8 cellular contexts compared by ENCODE assay signal in the genomic region with DNA sequence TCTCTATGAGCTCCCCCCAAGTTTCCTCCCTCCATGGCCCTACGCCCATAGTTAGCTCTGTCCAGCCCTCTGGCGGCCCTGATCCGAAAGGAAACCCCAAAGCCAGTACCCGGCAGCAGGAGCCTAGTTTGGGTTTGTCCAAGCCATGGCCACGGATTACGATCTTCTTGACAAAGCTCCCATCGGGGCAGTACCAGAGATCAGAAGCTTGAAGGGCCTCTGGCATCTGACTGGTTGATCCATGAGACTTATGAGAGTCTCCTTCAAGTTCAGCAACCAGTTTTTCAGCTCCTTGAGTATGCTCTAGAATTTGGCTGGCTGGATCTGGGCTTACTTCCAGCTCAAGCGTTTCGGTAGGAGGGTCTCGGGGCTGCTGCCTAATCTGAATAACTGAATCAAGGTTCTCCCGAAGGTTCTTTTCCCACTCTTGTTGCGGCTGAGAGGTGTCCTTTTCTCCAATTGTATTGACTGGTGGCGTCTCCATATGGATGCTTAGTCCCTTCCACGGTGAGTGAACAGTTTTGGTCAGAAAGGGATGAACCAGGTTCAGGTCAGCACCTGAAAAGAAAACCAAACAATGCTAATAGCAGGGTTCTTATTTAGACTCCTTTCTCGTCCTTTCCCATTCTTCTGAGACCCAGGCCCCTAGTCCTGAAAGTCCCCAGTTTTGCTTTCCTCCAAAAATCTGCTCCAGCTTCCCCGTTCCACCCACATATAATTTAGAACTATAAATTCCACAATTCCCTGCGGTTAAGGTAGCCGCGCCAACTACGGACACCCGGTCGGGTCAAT. TPM values are rescaled to one million over a fixed set of nuclear protein-coding genes. Genes with fewer than 3 reads are reported as not detected.
DNase-seq lines count a peak whose midpoint lies in the region; ATAC-seq, FAIRE-seq and TF ChIP-seq lines count a peak whose summit lies in the region.

No MANE protein-coding gene starts in this region.

- TF ChIP-seq EP300 in sigmoid colon (IDR thresholded peaks at IDR 0.05): peak in 1 of 4 donors; percentile 16

- peaks cover 8 to 11% of the 10 kb centered on the region in 2 donors for H3K36me3 Mint-ChIP-seq in activated T-cell treated with anti-CD3 and anti-CD28 coated beads, Interleukin-2, amount 50 U/mL, for 72 hours (ENCODE audit: insufficient read depth in 2 of 2)

- no peak for DNase-seq in activated T-cell treated with anti-CD3 and anti-CD28 coated beads, Interleukin-2, amount 50 U/mL, for 72 hours
- DNase-seq in activated T-cell treated with anti-CD3 and anti-CD28 coated beads, Interleukin-2, amount 50 U/mL, for 48 hours: no peak
- DNase-seq in WERI-Rb-1: no peak
- DNase-seq in Right ventricle myocardium superior: no peak
- DNase-seq in sigmoid colon: peak; percentile 67
- DNase-seq in occipital lobe (lab: John Stamatoyannopoulos, UW): no peak
- no peak for DNase-seq in frontal cortex (ENCODE audit: low spot score in 2 of 2)

- H3K27ac ChIP-seq in WERI-Rb-1 (peak overlapping the region; percentile 75), sigmoid colon (peak overlapping the region; percentile 91 to 94 (median 92))

- H3K4me1 Mint-ChIP-seq in activated T-cell treated with anti-CD3 and anti-CD28 coated beads, Interleukin-2, amount 50 U/mL, for 72 hours (ENCODE audit: low read depth): peaks cover 43% of the 10 kb centered on the region

- H3K4me3 Mint-ChIP-seq in activated T-cell treated with anti-CD3 and anti-CD28 coated beads, Interleukin-2, amount 50 U/mL, for 72 hours: peak overlapping the region; percentile 87 to 100

- no peak for FAIRE-seq in frontal cortex (lab: Jason Lieb, UNC)

- peak overlapping the region; percentile 97 for H3K27ac Mint-ChIP-seq in activated T-cell treated with anti-CD3 and anti-CD28 coated beads, Interleukin-2, amount 50 U/mL, for 72 hours

- H3K36me3 ChIP-seq in WERI-Rb-1 (peaks cover 25% of the 10 kb centered on the region), sigmoid colon (peaks cover 0 to 24% (median 12%) of the 10 kb centered on the region in 4 donors)

- no peak for ATAC-seq in activated T-cell treated with anti-CD3 and anti-CD28 coated beads, Interleukin-2, amount 50 U/mL, for 72 hours (replicated peaks in 1 of 2)
- peak; percentile 71 for ATAC-seq in Right ventricle myocardium superior (ENCODE audit: poor library complexity)
- ATAC-seq in GM19023 (IDR thresholded peaks at IDR 0.05; ENCODE audit: unreplicated experiment): no peak

- TF ChIP-seq CTCF in WERI-Rb-1 (IDR thresholded peaks at IDR 0.05; ENCODE audit: low read depth, low read length): no peak
- TF ChIP-seq CTCF in sigmoid colon (IDR thresholded peaks at IDR 0.05): no peak

- H3K9me3 ChIP-seq in WERI-Rb-1 (ENCODE audit: severe bottlenecking) (no peaks in the 10 kb centered on the region), sigmoid colon (no peaks in the 10 kb centered on the region)

- H3K27me3 Mint-ChIP-seq in activated T-cell treated with anti-CD3 and anti-CD28 coated beads, Interleukin-2, amount 50 U/mL, for 72 hours (ENCODE audit: low read depth): no peaks in the 10 kb centered on the region

- WGBS in sigmoid colon, 2 donors: 32 to 40% methylated on average over 22 of the region's 22 CpGs

- peaks cover 0 to 2% of the 10 kb centered on the region in 2 donors for H3K9me3 Mint-ChIP-seq in activated T-cell treated with anti-CD3 and anti-CD28 coated beads, Interleukin-2, amount 50 U/mL, for 72 hours

- intact Hi-C loops in Right ventricle myocardium superior (cut with DNase I) (no loop called here), sigmoid colon (cut with DNase I) (loop anchor here (1.0 to 10.0 kb wide), 3 partner anchors 23 to 225 kb away; a partner anchor contains a TSS)

- H3K27me3 ChIP-seq in WERI-Rb-1 (ENCODE audit: insufficient read depth, low read depth, severe bottlenecking): no peaks in the 10 kb centered on the region
- no peaks in the 10 kb centered on the region for H3K27me3 ChIP-seq in sigmoid colon

- H3K4me1 ChIP-seq in sigmoid colon: peaks cover 0 to 36% (median 31%) of the 10 kb centered on the region in 4 donors

- peak overlapping the region; percentile 79 for H3K4me3 ChIP-seq in WERI-Rb-1 (ENCODE audit: low read depth, low read length)
- H3K4me3 ChIP-seq in sigmoid colon: peak overlapping the region; percentile 62 to 72 (median 67)

- no peak for TF ChIP-seq POLR2A in sigmoid colon (IDR thresholded peaks at IDR 0.05)

RNA-seq across cellular contexts. Expression of a gene that starts 0.6 kb away (rescaled TPM):
- 1 to 10 TPM; 6.9 to 9.1 TPM for total RNA-seq in activated T-cell treated with anti-CD3 and anti-CD28 coated beads, Interleukin-2, amount 50 U/mL, for 72 hours
- total RNA-seq in Right ventricle myocardium superior (2.5 TPM), sigmoid colon (1 to 10 TPM; 2.1 to 5.5 (median 4.2) TPM), occipital lobe (3.3 TPM), frontal cortex (4.5 TPM)
- 10 to 100 TPM in 1 of 3 donors, 1 to 10 TPM in 2; 4.9 to 10.4 (median 6.0) TPM for polyA plus RNA-seq in sigmoid colon

RNA-seq across cellular contexts. Expression of a gene that starts 1.4 kb away (rescaled TPM):
- 100 to 1,000 TPM in 1 of 2 donors, 10 to 100 TPM in 1; 99.9 to 105 TPM for total RNA-seq in activated T-cell treated with anti-CD3 and anti-CD28 coated beads, Interleukin-2, amount 50 U/mL, for 72 hours
- total RNA-seq in Right ventricle myocardium superior (21.5 TPM), sigmoid colon (10 to 100 TPM; 24.5 to 73.4 (median 24.8) TPM), occipital lobe (15.4 TPM), frontal cortex (13.0 TPM)
- polyA plus RNA-seq in sigmoid colon: 10 to 100 TPM; 10.9 to 93.6 (median 14.4) TPM

RNA-seq across cellular contexts. Expression of a gene that starts 20.4 kb away (rescaled TPM):
- total RNA-seq in activated T-cell treated with anti-CD3 and anti-CD28 coated beads, Interleukin-2, amount 50 U/mL, for 72 hours: 10 to 100 TPM; 10.9 to 15.0 TPM
- 65.8 TPM for total RNA-seq in Right ventricle myocardium superior
- total RNA-seq in sigmoid colon: 100 to 1,000 TPM in 3 of 4 donors, 10 to 100 TPM in 1; 66.0 to 224 (median 116) TPM
- 10 to 100 TPM in 1 of 3 donors, 1 to 10 TPM in 2; 1.4 to 16.4 (median 7.2) TPM for polyA plus RNA-seq in sigmoid colon
- total RNA-seq in occipital lobe: 2.5 TPM
- total RNA-seq in frontal cortex: 4.5 TPM

RNA-seq across cellular contexts. Expression of a gene that starts 22.2 kb away (rescaled TPM):
- total RNA-seq in activated T-cell treated with anti-CD3 and anti-CD28 coated beads, Interleukin-2, amount 50 U/mL, for 72 hours: 1 to 10 TPM in 1 of 2 donors, under 1 TPM in 1; 0.83 to 1.2 TPM
- total RNA-seq in Right ventricle myocardium superior (0.51 TPM), sigmoid colon (1 to 10 TPM; 1.8 to 6.1 (median 3.1) TPM), occipital lobe (0.78 TPM), frontal cortex (0.41 TPM)
- 1 to 10 TPM in 2 of 3 donors, under 1 TPM in 1; 0.46 to 3.3 (median 1.8) TPM for polyA plus RNA-seq in sigmoid colon

RNA-seq across cellular contexts. Expression of a gene that starts 24.4 kb away (rescaled TPM):
- total RNA-seq in activated T-cell treated with anti-CD3 and anti-CD28 coated beads, Interleukin-2, amount 50 U/mL, for 72 hours: 10 to 100 TPM; 17.9 to 18.2 TPM
- total RNA-seq in Right ventricle myocardium superior: 20.4 TPM
- 100 to 1,000 TPM in 2 of 4 donors, 10 to 100 TPM in 2; 15.5 to 126 (median 62.7) TPM for total RNA-seq in sigmoid colon
- polyA plus RNA-seq in sigmoid colon: 10 to 100 TPM in 1 of 3 donors, 1 to 10 TPM in 2; 3.0 to 13.0 (median 5.4) TPM
- 15.1 TPM for total RNA-seq in occipital lobe
- 9.8 TPM for total RNA-seq in frontal cortex
